8 cellular contexts compared by ENCODE assay signal in genomic region chr3:127544151-127544805, GRCh38. TPM values are rescaled to one million over a fixed set of nuclear protein-coding genes. Genes with fewer than 3 reads are reported as not detected.
A peak's percentile ranks its signal among the peaks of the same experiment; 100 is the strongest.
DNase-seq lines count a peak whose midpoint lies in the region; ATAC-seq lines count a peak whose summit lies in the region.

No MANE protein-coding gene starts in this region.

- in situ Hi-C loops in G401 (cut with HindIII; ENCODE audit: low sequenced_read_pairs), result no loop called here

- DNase-seq in G401 (ENCODE audit: low spot score) (peak; percentile 59), NCI-H446 treated with DMSO at 0.1 percent for 48 hours (lab: John Stamatoyannopoulos, UW) (peak; percentile 28), cerebellum (ENCODE audit: low spot score) (peak; percentile 63), left lobe of liver (ENCODE audit: low spot score) (peak; percentile 90)
- peak; percentile 46 to 69 for DNase-seq in activated CD4-positive, alpha-beta T cell treated with anti-CD3 and anti-CD28 coated beads for 24 hours (ENCODE audit: low read depth in 2 of 2)
- DNase-seq in stimulated activated CD4-positive, alpha-beta T cell treated with anti-CD3 and anti-CD28 coated beads, Interleukin-4, amount 100 ng/mL, for 4 hours, result peak; percentile 46 to 62

- peak; percentile 61 for ATAC-seq in HG02981 (IDR thresholded peaks at IDR 0.05; ENCODE audit: unreplicated experiment)
- peak; percentile 65 for ATAC-seq in left lobe of liver
- no peak for ATAC-seq in HG03469 (IDR thresholded peaks at IDR 0.05; ENCODE audit: unreplicated experiment)

RNA-seq across cellular contexts. Expression of gene TPRA1, which starts 46.3 kb away (rescaled TPM):
- 38.3 and 42.3 TPM in 2 replicates for total RNA-seq in G401 (2014; rRNA removed; shearing (Covaris generic))
- total RNA-seq in cerebellum, result 12.5 TPM
- total RNA-seq in left lobe of liver, result 25.1 TPM

RNA-seq across cellular contexts. Expression of gene MCM2, which starts 53.9 kb away (rescaled TPM):
- total RNA-seq in G401 (2014; rRNA removed; shearing (Covaris generic)), result 257 and 300 TPM in 2 replicates
- total RNA-seq in cerebellum (36.2 TPM), left lobe of liver (1.4 TPM)

Comparison
In these comparisons a context has a peak if more than half of its experiments do, and no peak if none do; other contexts are left out.
1. DNase-seq: peak in every context shown above with its lines; median percentile 90 in left lobe of liver; 63 in cerebellum; 59 in G401; 58 in activated CD4-positive, alpha-beta T cell treated with anti-CD3 and anti-CD28 coated beads for 24 hours; 54 in stimulated activated CD4-positive, alpha-beta T cell treated with anti-CD3 and anti-CD28 coated beads, Interleukin-4, amount 100 ng/mL, for 4 hours; 28 in NCI-H446 treated with DMSO at 0.1 percent for 48 hours.
2. RNA of gene MCM2, which starts 53.9 kb away (total RNA-seq): 257 to 300 TPM in G401 and 36.2 TPM in cerebellum (single experiment); 1.4 TPM in left lobe of liver (single experiment); every median in the first group is over 10 times any median in the second.